16 cellular contexts compared by ENCODE assay signal in genomic region chr1:89044970-89045695, GRCh38.
"Had no signal": no experiment of that assay in that cellular context is flagged by ENCODE, and none has a peak within 500 bp of the region (broad histone marks: within the 10 kb centered on the region; RNA-seq: fewer than 3 reads in every experiment).

No MANE protein-coding gene starts in this region.

- H3K27me3 Mint-ChIP-seq: naive thymus-derived CD4-positive, alpha-beta T cell; T-cell had no signal

- H3K36me3 ChIP-seq: uterus had no signal

- DNase-seq: activated CD4-positive, alpha-beta T cell treated with anti-CD3 and anti-CD28 coated beads, Interleukin-2, amount 50 U/mL, for 1 hour; aorta; erythroblast; hypothalamus; midbrain; naive thymus-derived CD4-positive, alpha-beta T cell; stimulated activated CD4-positive, alpha-beta T cell treated with anti-CD3 and anti-CD28 coated beads, Interleukin-4, amount 100 ng/mL, for 24 hours; stimulated activated naive CD4-positive, alpha-beta T cell; T-cell; T-helper 9 cell; tibial artery; uterus had no signal

- FAIRE-seq: bronchial epithelial cell had no signal

- H3K27ac Mint-ChIP-seq: activated T-helper 1 cell treated with anti-CD3 and anti-CD28 coated beads, Interleukin-12 subunit alpha, Interleukin-12 subunit beta, Interleukin-2, Interleukin-4 antibody, amounts not matched to agents 30 ng/mL and 10 ng/mL and 1 ng/mL, durations not matched to agents 14 hours and 24 hours and 36 hours; naive thymus-derived CD4-positive, alpha-beta T cell; T-cell had no signal

- H3K4me1 ChIP-seq: tibial artery, uterus had no signal

- H3K4me3 Mint-ChIP-seq: activated T-helper 1 cell treated with anti-CD3 and anti-CD28 coated beads, Interleukin-12 subunit alpha, Interleukin-12 subunit beta, Interleukin-2, Interleukin-4 antibody, amounts not matched to agents 30 ng/mL and 10 ng/mL and 1 ng/mL, durations not matched to agents 14 hours and 24 hours and 36 hours; naive thymus-derived CD4-positive, alpha-beta T cell; T-cell had no signal

- H3K9me3 ChIP-seq: tibial artery, uterus had no signal

- H3K4me3 ChIP-seq: skin epidermis, tibial artery, uterus had no signal

- H3K27me3 ChIP-seq: tibial artery, uterus had no signal

- H3K27ac ChIP-seq: skin epidermis, tibial artery, uterus had no signal

- ATAC-seq: activated CD4-positive, CD25-positive, alpha-beta regulatory T cell treated with anti-CD3 and anti-CD28 coated beads, Interleukin-2, amount 50 U/mL, for 24 hours; naive thymus-derived CD4-positive, alpha-beta T cell; T-cell had no signal
